Comparison of ENCODE assay signal across 1 cellular context in genomic region chr5:55226027-55226933, GRCh38.
TF ChIP-seq lines count a peak whose summit lies in the region.

No MANE protein-coding gene starts in this region.

TF ChIP-seq in HepG2, 621 proteins besides CTCF, POLR2A, EP300 and RAD21 (continued from another document and continues in another):
- TF ChIP-seq PREB (CRISPR knock-in tag; IDR thresholded peaks at IDR 0.05) (no peak), ZBTB26 (CRISPR knock-in tag; IDR thresholded peaks at IDR 0.05; ENCODE audit: borderline replicate concordance) (no peak), ZHX2 (IDR thresholded peaks at IDR 0.05; ENCODE audit: low read depth) (no peak), ZHX2 (CRISPR knock-in tag; IDR thresholded peaks at IDR 0.05; ENCODE audit: borderline replicate concordance) (no peak), TEAD2 (CRISPR knock-in tag; IDR thresholded peaks at IDR 0.05) (no peak), HOXA3 (CRISPR knock-in tag; IDR thresholded peaks at IDR 0.05) (peak; percentile 38; the same call in 1 of the 2 replicates), NAIF1 (CRISPR knock-in tag; IDR thresholded peaks at IDR 0.05; ENCODE audit: borderline replicate concordance) (no peak), PHB2 (IDR thresholded peaks at IDR 0.05; ENCODE audit: partially characterized antibody) (no peak), SOX6 (IDR thresholded peaks at IDR 0.05) (no peak), SOX6 (CRISPR knock-in tag; IDR thresholded peaks at IDR 0.05) (peak; percentile 25; the same call in 1 of the 2 replicates), DNMT1 (CRISPR knock-in tag; IDR thresholded peaks at IDR 0.05) (no peak), MEIS1 (CRISPR knock-in tag; IDR thresholded peaks at IDR 0.05; ENCODE audit: borderline replicate concordance) (no peak), HOXA5 (CRISPR knock-in tag; IDR thresholded peaks at IDR 0.05) (no peak), TFE3 (CRISPR knock-in tag; IDR thresholded peaks at IDR 0.05) (no peak), TFDP1 (CRISPR knock-in tag; IDR thresholded peaks at IDR 0.05; ENCODE audit: borderline replicate concordance) (no peak; the same call in 1 of the 2 replicates), ZBTB38 (CRISPR knock-in tag; IDR thresholded peaks at IDR 0.05) (peak; percentile 64; the same call in 1 of the 2 replicates), ETV6 (CRISPR knock-in tag; conservative IDR thresholded peaks at IDR 0.05) (no peak), HIVEP1 (CRISPR knock-in tag; IDR thresholded peaks at IDR 0.05) (no peak; the same call in 1 of the 2 replicates), NR2C2 (CRISPR knock-in tag; IDR thresholded peaks at IDR 0.05; ENCODE audit: borderline replicate concordance) (no peak), CCDC6 (CRISPR knock-in tag; IDR thresholded peaks at IDR 0.05) (peak; percentile 51; the same call in 1 of the 2 replicates), ZNF224 (CRISPR knock-in tag; IDR thresholded peaks at IDR 0.05) (no peak), AHDC1 (CRISPR knock-in tag; IDR thresholded peaks at IDR 0.05; ENCODE audit: borderline replicate concordance) (no peak), ZNF501 (CRISPR knock-in tag; IDR thresholded peaks at IDR 0.05) (no peak), ZNF713 (CRISPR knock-in tag; IDR thresholded peaks at IDR 0.05) (no peak), ZNF484 (CRISPR knock-in tag; IDR thresholded peaks at IDR 0.05; ENCODE audit: borderline replicate concordance, low read depth) (no peak), ZNF256 (CRISPR knock-in tag; conservative IDR thresholded peaks at IDR 0.05) (0 out of 2 replicates have a peak, but pooled peaks have one; percentile 27), LBX2 (CRISPR knock-in tag; IDR thresholded peaks at IDR 0.05; ENCODE audit: borderline replicate concordance) (no peak), ZNF513 (CRISPR knock-in tag; conservative IDR thresholded peaks at IDR 0.05) (no peak), KLF11 (CRISPR knock-in tag; IDR thresholded peaks at IDR 0.05) (no peak), ARHGAP35 (CRISPR knock-in tag; IDR thresholded peaks at IDR 0.05; ENCODE audit: borderline replicate concordance) (no peak), ZNF598 (CRISPR knock-in tag; IDR thresholded peaks at IDR 0.05; ENCODE audit: borderline replicate concordance) (0 out of 2 replicates have a peak, but pooled peaks have one; percentile 59), EEA1 (CRISPR knock-in tag; IDR thresholded peaks at IDR 0.05; ENCODE audit: borderline replicate concordance) (no peak), NR0B2 (CRISPR knock-in tag; IDR thresholded peaks at IDR 0.05) (0 out of 2 replicates have a peak, but pooled peaks have one; percentile 16), TFAP4 (IDR thresholded peaks at IDR 0.05; ENCODE audit: borderline replicate concordance, low read depth) (no peak), THAP8 (CRISPR knock-in tag; IDR thresholded peaks at IDR 0.05; ENCODE audit: borderline replicate concordance) (peak; percentile 62; the same call in 1 of the 2 replicates), FOXA1 (IDR thresholded peaks at IDR 0.05) (no peak), FOXA1 (CRISPR knock-in tag; IDR thresholded peaks at IDR 0.05) (no peak), IKZF4 (CRISPR knock-in tag; IDR thresholded peaks at IDR 0.05; ENCODE audit: borderline replicate concordance, low read depth, not compliant biosample characterization) (no peak), ZBTB3 (CRISPR knock-in tag; IDR thresholded peaks at IDR 0.05; ENCODE audit: borderline replicate concordance, low read depth) (no peak), ELF4 (CRISPR knock-in tag; IDR thresholded peaks at IDR 0.05; ENCODE audit: borderline replicate concordance) (no peak), SNAPC2 (CRISPR knock-in tag; IDR thresholded peaks at IDR 0.05) (no peak)
